13 cellular contexts compared by ENCODE assay signal in the genomic region with DNA sequence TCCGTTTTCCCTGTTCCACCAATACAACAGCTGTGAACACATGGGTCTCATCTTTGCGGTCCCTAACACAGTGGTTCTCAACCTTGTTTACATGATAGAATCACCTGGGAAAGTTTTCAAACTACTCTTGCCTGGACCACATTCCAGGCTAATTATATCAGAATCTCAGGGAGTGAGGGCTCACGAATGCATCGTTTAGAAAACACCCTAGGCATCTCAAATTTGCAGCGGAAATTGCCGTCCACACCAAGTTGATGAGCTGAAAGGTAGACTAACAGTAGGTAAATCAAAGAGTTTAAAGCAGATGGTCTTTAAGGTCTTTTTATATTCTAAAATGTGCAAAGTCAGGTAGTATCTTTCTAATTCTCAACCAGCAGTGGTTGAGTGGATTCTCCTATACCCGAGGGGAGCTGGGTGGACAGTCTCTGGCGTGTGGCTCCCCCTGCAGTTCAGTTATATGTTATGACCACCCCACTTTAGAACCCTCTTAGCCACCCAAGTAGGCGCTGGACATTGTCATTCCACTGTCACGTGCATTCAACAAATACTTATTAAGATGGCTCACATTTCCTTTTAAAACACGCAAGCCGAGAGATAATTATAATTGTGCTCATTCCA. TPM values are rescaled to one million over a fixed set of nuclear protein-coding genes. Genes with fewer than 3 reads are reported as not detected.
DNase-seq lines count a peak whose midpoint lies in the region; ATAC-seq, FAIRE-seq and TF ChIP-seq lines count a peak whose summit lies in the region.
"Not testable (repeated sequence)": the region's sequence is repeated elsewhere in the genome, so short reads cannot be mapped to it uniquely, and the experiment has no call there.
"Had no signal": no experiment of that assay in that cellular context is flagged by ENCODE, and none has a peak within 500 bp of the region (broad histone marks: within the 10 kb centered on the region; RNA-seq: fewer than 3 reads in every experiment).

No MANE protein-coding gene starts in this region.

- not testable (repeated sequence) for H2AFZ ChIP-seq in HepG2 (ENCODE audit: low read length)

- H3K9me3 ChIP-seq in HepG2 (ENCODE audit: low read length): not testable (repeated sequence)

- FAIRE-seq in HepG2 (lab: Jason Lieb, UNC): not testable (repeated sequence)

- in situ Hi-C loops in HepG2 (cut with HindIII; ENCODE audit: extremely low pct_ligation_motif_present, low pct_unique_long_range_greater_than_20kb): not testable (repeated sequence)

- peaks cover 24% of the 10 kb centered on the region for H3K27me3 Mint-ChIP-seq in activated CD8-positive, alpha-beta T cell treated with anti-CD3 and anti-CD28 coated beads, Interleukin-2, amount 10 ng/mL, durations not matched to agents 7 days and 5 days (ENCODE audit: low read depth)
- H3K27me3 Mint-ChIP-seq in endothelial cell (ENCODE audit: unreplicated experiment): not testable (repeated sequence)

- CTCF ChIA-PET in BJ (lab: Yijun Ruan, JAX): interaction anchor here (0.9 to 8.5 kb wide), 3 partner anchors 11 to 26 kb away, joined by 3 to 53 read pairs (median 6); a partner anchor contains a TSS
- CTCF ChIA-PET in activated CD8-positive, alpha-beta T cell treated with anti-CD3 and anti-CD28 coated beads, Interleukin-2, amount 10 ng/mL, durations not matched to agents 7 days and 5 days (lab: Charles Lee): interaction anchor here (1.1 to 2.9 kb wide), 6 partner anchors 12 to 120 kb away, joined by 3 to 11 read pairs (median 5); a partner anchor contains a TSS
- CTCF ChIA-PET in HepG2 (lab: Yijun Ruan, JAX; ENCODE audit: low intra/inter-chr PET ratio, low total read pairs): not testable (repeated sequence)

- not testable (repeated sequence) for H3K4me1 Mint-ChIP-seq in activated CD8-positive, alpha-beta T cell treated with anti-CD3 and anti-CD28 coated beads, Interleukin-2, amount 10 ng/mL, durations not matched to agents 7 days and 5 days (ENCODE audit: low read depth); endothelial cell (ENCODE audit: unreplicated experiment)

- 10% methylated on average over 12 of the region's 12 CpGs for WGBS in HepG2 (ENCODE audit: low lambda C conversion rate)

- TF ChIP-seq POLR2A in HepG2 (IDR thresholded peaks at IDR 0.05; ENCODE audit: insufficient read depth in 1 of 2, low read depth in 2 of 2, low read length in 2 of 2): not testable (repeated sequence)

- H4K20me1 ChIP-seq in HepG2 (ENCODE audit: insufficient read depth, low read length): not testable (repeated sequence)

- H3K27ac ChIP-seq in HepG2 (ENCODE audit: extremely low read length, insufficient read depth, low read length): not testable (repeated sequence)

- not testable (repeated sequence) for H3K36me3 Mint-ChIP-seq in activated CD8-positive, alpha-beta T cell treated with anti-CD3 and anti-CD28 coated beads, Interleukin-2, amount 10 ng/mL, durations not matched to agents 7 days and 5 days (ENCODE audit: low read depth); endothelial cell (ENCODE audit: low read depth, unreplicated experiment)

- H3K9me3 Mint-ChIP-seq in activated CD8-positive, alpha-beta T cell treated with anti-CD3 and anti-CD28 coated beads, Interleukin-2, amount 10 ng/mL, durations not matched to agents 7 days and 5 days (ENCODE audit: insufficient read depth); endothelial cell (ENCODE audit: unreplicated experiment): not testable (repeated sequence)

- H3K4me1 ChIP-seq in HepG2 (ENCODE audit: insufficient read depth, low read length): not testable (repeated sequence)

- H3K27me3 ChIP-seq in BJ (ENCODE audit: control insufficient read depth, insufficient read depth, low read length): not testable (repeated sequence)
- H3K27me3 ChIP-seq in HepG2 (ENCODE audit: control insufficient read depth in 1 of 2, insufficient read depth in 2 of 2, low read length in 2 of 2): peaks cover 4 to 26% of the 10 kb centered on the region in 2 experiments; a peak in 3 of 5 replicates

- TF ChIP-seq CTCF in BJ (IDR thresholded peaks at IDR 0.05; ENCODE audit: insufficient read depth, low read depth, low read length) (peak; percentile 24; the same call in 1 of the 2 replicates), GM12874 (IDR thresholded peaks at IDR 0.05; ENCODE audit: insufficient read depth, low read depth, low read length) (0 out of 2 replicates have a peak, but pooled peaks have one; percentile 9), endothelial cell (IDR thresholded peaks at IDR 0.05; ENCODE audit: unreplicated experiment) (peak; percentile 59), HepG2 (CRISPR knock-in tag; IDR thresholded peaks at IDR 0.05) (peak; percentile 21)

- intact Hi-C loops in HepG2 (cut with micrococcal nuclease; ENCODE audit: unreplicated experiment): not testable (repeated sequence)

- not testable (repeated sequence) for H3K9ac ChIP-seq in HepG2 (ENCODE audit: insufficient read depth, low read depth, low read length)

- H3K79me2 ChIP-seq in HepG2 (ENCODE audit: insufficient read depth, low read length): not testable (repeated sequence)

- H3K36me3 ChIP-seq in BJ (ENCODE audit: control insufficient read depth, insufficient read depth, low read length); HepG2 (replicated peaks in 1 of 2; ENCODE audit: control insufficient read depth in 1 of 2, insufficient read depth in 2 of 2, low read length in 2 of 2): not testable (repeated sequence)

- POLR2A ChIA-PET in BJ (lab: Charles Lee); activated CD8-positive, alpha-beta T cell treated with anti-CD3 and anti-CD28 coated beads, Interleukin-2, amount 10 ng/mL, durations not matched to agents 7 days and 5 days (lab: Charles Lee); HepG2 (lab: Yijun Ruan, JAX): not testable (repeated sequence)

- TF ChIP-seq RAD21 in HepG2 (CRISPR knock-in tag; IDR thresholded peaks at IDR 0.05): not testable (repeated sequence)

- not testable (repeated sequence) for H3K4me3 Mint-ChIP-seq in activated CD8-positive, alpha-beta T cell treated with anti-CD3 and anti-CD28 coated beads, Interleukin-2, amount 10 ng/mL, durations not matched to agents 7 days and 5 days; endothelial cell (ENCODE audit: unreplicated experiment)

- not testable (repeated sequence) for DNase-seq in BJ (ENCODE audit: low read depth); HepG2 (ENCODE audit: low spot score)
- peak; percentile 5 for DNase-seq in NCI-H1092 (lab: John Stamatoyannopoulos, UW)
- DNase-seq in RPMI8226: peak; percentile 40
- peak; percentile 44 for DNase-seq in activated CD8-positive, alpha-beta T cell treated with anti-CD3 and anti-CD28 coated beads, Interleukin-2, amount 10 ng/mL, durations not matched to agents 7 days and 5 days
- DNase-seq in endothelial cell (ENCODE audit: low spot score): peak; percentile 49
- DNase-seq in stimulated activated CD4-positive, alpha-beta T cell treated with anti-CD3 and anti-CD28 coated beads, Interleukin-1b, Interleukin-23, amount 100 ng/mL, for 48 hours: peak; percentile 20

- BruUV-seq in HepG2 (replicated peaks; lab: Mats Ljungman, UMichigan): not testable (repeated sequence)

- not testable (repeated sequence) for TF ChIP-seq EP300 in HepG2 (IDR thresholded peaks at IDR 0.05; ENCODE audit: low read depth in 2 of 2, low read length in 2 of 2); HepG2 (CRISPR knock-in tag; IDR thresholded peaks at IDR 0.05; ENCODE audit: borderline replicate concordance)

- peak; percentile 61 for ATAC-seq in activated CD8-positive, alpha-beta T cell treated with anti-CD3 and anti-CD28 coated beads, Interleukin-2, amount 10 ng/mL, durations not matched to agents 7 days and 5 days
- peak; percentile 67; the same call in 2 of the 3 replicates for ATAC-seq in HepG2

- H3K4me2 ChIP-seq in HepG2 (ENCODE audit: low read depth, low read length): not testable (repeated sequence)

- H3K27ac Mint-ChIP-seq in activated CD8-positive, alpha-beta T cell treated with anti-CD3 and anti-CD28 coated beads, Interleukin-2, amount 10 ng/mL, durations not matched to agents 7 days and 5 days; endothelial cell (ENCODE audit: unreplicated experiment): not testable (repeated sequence)

- H3K4me3 ChIP-seq in BJ (ENCODE audit: low read depth, low read length); HepG2 (replicated peaks in 1 of 3; ENCODE audit: insufficient read depth in 1 of 3, low read depth in 2 of 3, low read length in 3 of 3): not testable (repeated sequence)

RNA-seq across cellular contexts. Expression of a gene that starts 3.8 kb away (rescaled TPM):
- not detected in 2 replicates for polyA plus RNA-seq in BJ (2011; rRNA removed)
- polyA minus RNA-seq in BJ (2011; rRNA and poly(A)+ RNA removed): not detected in 2 replicates
- total RNA-seq in activated CD8-positive, alpha-beta T cell treated with anti-CD3 and anti-CD28 coated beads, Interleukin-2, amount 10 ng/mL, durations not matched to agents 7 days and 5 days: not detected
- total RNA-seq in endothelial cell (ENCODE audit: unreplicated experiment): not detected
- not detected in 2 replicates for total RNA-seq in HepG2 (2016; rRNA removed; fragmentation: Illumina TruSeq; extraction: Trizol)
- not detected in 2 replicates for total RNA-seq in HepG2 (2016; cell fraction: cytosol; rRNA removed; fragmentation: Illumina TruSeq; extraction: Trizol; ENCODE audit: low read depth)
- total RNA-seq in HepG2 (2016; cell fraction: insoluble cytoplasmic fraction; rRNA removed; fragmentation: Illumina TruSeq; extraction: Trizol): not detected in 2 replicates
- total RNA-seq in HepG2 (2016; cell fraction: membrane; rRNA removed; fragmentation: Illumina TruSeq; extraction: Trizol): not detected in 2 replicates
- not detected in 2 replicates for total RNA-seq in HepG2 (2016; cell fraction: nucleus; rRNA removed; fragmentation: Illumina TruSeq; extraction: Trizol)
- not detected in 2 replicates for polyA plus RNA-seq in HepG2 (2011; rRNA removed)
- polyA plus RNA-seq in HepG2 (2011; cell fraction: cytosol; rRNA removed): not detected in 2 replicates
- polyA plus RNA-seq in HepG2 (2011; cell fraction: nucleus; rRNA removed): not detected in 2 replicates
- not detected in 2 replicates for polyA plus RNA-seq in HepG2 (2012)
- polyA plus RNA-seq in HepG2 (2016; cell fraction: cytosol; fragmentation: Illumina TruSeq; extraction: Trizol; ENCODE audit: low read depth): not detected in 2 replicates
- not detected in 2 replicates for polyA plus RNA-seq in HepG2 (2016; cell fraction: insoluble cytoplasmic fraction; fragmentation: Illumina TruSeq; extraction: Trizol; ENCODE audit: low read depth)
- polyA plus RNA-seq in HepG2 (2016; cell fraction: membrane; fragmentation: Illumina TruSeq; extraction: Trizol; ENCODE audit: low read depth): not detected in 2 replicates
- not detected in 2 replicates for polyA plus RNA-seq in HepG2 (2016; cell fraction: nucleus; fragmentation: Illumina TruSeq; extraction: Trizol; ENCODE audit: insufficient read depth, low read depth)
- not detected in 2 replicates for polyA minus RNA-seq in HepG2 (2011; rRNA and poly(A)+ RNA removed; ENCODE audit: low replicate concordance)
- not detected in 2 replicates for polyA minus RNA-seq in HepG2 (2011; cell fraction: cytosol; rRNA and poly(A)+ RNA removed)
- polyA minus RNA-seq in HepG2 (2011; cell fraction: nucleus; rRNA and poly(A)+ RNA removed): not detected in 2 replicates
- total RNA-seq: adrenal gland, dorsolateral prefrontal cortex, gastrocnemius medialis, right cardiac atrium, stomach had no signal
- polyA plus RNA-seq: adrenal gland, right cardiac atrium, stomach had no signal

RNA-seq across cellular contexts. Expression of a gene that starts 10.9 kb away (rescaled TPM):
- polyA plus RNA-seq in BJ (2011; rRNA removed) (not detected in 2 replicates), HepG2 (2011; rRNA removed) (not detected in 2 replicates)
- not detected in 2 replicates for polyA minus RNA-seq in BJ (2011; rRNA and poly(A)+ RNA removed)
- total RNA-seq in activated CD8-positive, alpha-beta T cell treated with anti-CD3 and anti-CD28 coated beads, Interleukin-2, amount 10 ng/mL, durations not matched to agents 7 days and 5 days: not detected
- total RNA-seq in endothelial cell (ENCODE audit: unreplicated experiment) (not detected), HepG2 (2016; rRNA removed; fragmentation: Illumina TruSeq; extraction: Trizol) (not detected in 2 replicates)
- total RNA-seq in HepG2 (2016; cell fraction: cytosol; rRNA removed; fragmentation: Illumina TruSeq; extraction: Trizol; ENCODE audit: low read depth): not detected in 2 replicates
- not detected in 2 replicates for total RNA-seq in HepG2 (2016; cell fraction: insoluble cytoplasmic fraction; rRNA removed; fragmentation: Illumina TruSeq; extraction: Trizol)
- not detected in 2 replicates for total RNA-seq in HepG2 (2016; cell fraction: membrane; rRNA removed; fragmentation: Illumina TruSeq; extraction: Trizol)
- not detected in 2 replicates for total RNA-seq in HepG2 (2016; cell fraction: nucleus; rRNA removed; fragmentation: Illumina TruSeq; extraction: Trizol)
- not detected in 2 replicates for polyA plus RNA-seq in HepG2 (2011; cell fraction: cytosol; rRNA removed)
- polyA plus RNA-seq in HepG2 (2011; cell fraction: nucleus; rRNA removed): not detected in 2 replicates
- not detected in 2 replicates for polyA plus RNA-seq in HepG2 (2012)
- polyA plus RNA-seq in HepG2 (2016; cell fraction: cytosol; fragmentation: Illumina TruSeq; extraction: Trizol; ENCODE audit: low read depth): not detected in 2 replicates
- not detected in 2 replicates for polyA plus RNA-seq in HepG2 (2016; cell fraction: insoluble cytoplasmic fraction; fragmentation: Illumina TruSeq; extraction: Trizol; ENCODE audit: low read depth)
- polyA plus RNA-seq in HepG2 (2016; cell fraction: membrane; fragmentation: Illumina TruSeq; extraction: Trizol; ENCODE audit: low read depth): not detected in 2 replicates
- not detected in 2 replicates for polyA plus RNA-seq in HepG2 (2016; cell fraction: nucleus; fragmentation: Illumina TruSeq; extraction: Trizol; ENCODE audit: insufficient read depth, low read depth)
- not detected in 2 replicates for polyA minus RNA-seq in HepG2 (2011; rRNA and poly(A)+ RNA removed; ENCODE audit: low replicate concordance)
- not detected in 2 replicates for polyA minus RNA-seq in HepG2 (2011; cell fraction: cytosol; rRNA and poly(A)+ RNA removed)
- not detected in 2 replicates for polyA minus RNA-seq in HepG2 (2011; cell fraction: nucleus; rRNA and poly(A)+ RNA removed)
- total RNA-seq: adrenal gland, dorsolateral prefrontal cortex, gastrocnemius medialis, right cardiac atrium, stomach had no signal
- polyA plus RNA-seq: adrenal gland, right cardiac atrium, stomach had no signal

RNA-seq across cellular contexts. Expression of a gene that starts 11.4 kb away (rescaled TPM):
- polyA plus RNA-seq in BJ (2011; rRNA removed) (not detected in 2 replicates), HepG2 (2011; rRNA removed) (not detected in 2 replicates)
- not detected in 2 replicates for polyA minus RNA-seq in BJ (2011; rRNA and poly(A)+ RNA removed)
- total RNA-seq in activated CD8-positive, alpha-beta T cell treated with anti-CD3 and anti-CD28 coated beads, Interleukin-2, amount 10 ng/mL, durations not matched to agents 7 days and 5 days: not detected
- total RNA-seq in endothelial cell (ENCODE audit: unreplicated experiment) (not detected), HepG2 (2016; rRNA removed; fragmentation: Illumina TruSeq; extraction: Trizol) (not detected in 2 replicates)
- not detected in 2 replicates for total RNA-seq in HepG2 (2016; cell fraction: cytosol; rRNA removed; fragmentation: Illumina TruSeq; extraction: Trizol; ENCODE audit: low read depth)
- total RNA-seq in HepG2 (2016; cell fraction: insoluble cytoplasmic fraction; rRNA removed; fragmentation: Illumina TruSeq; extraction: Trizol): not detected in 2 replicates
- total RNA-seq in HepG2 (2016; cell fraction: membrane; rRNA removed; fragmentation: Illumina TruSeq; extraction: Trizol): not detected in 2 replicates
- not detected in 2 replicates for total RNA-seq in HepG2 (2016; cell fraction: nucleus; rRNA removed; fragmentation: Illumina TruSeq; extraction: Trizol)
- not detected in 2 replicates for polyA plus RNA-seq in HepG2 (2011; cell fraction: cytosol; rRNA removed)
- not detected in 2 replicates for polyA plus RNA-seq in HepG2 (2011; cell fraction: nucleus; rRNA removed)
- not detected in 2 replicates for polyA plus RNA-seq in HepG2 (2012)
- polyA plus RNA-seq in HepG2 (2016; cell fraction: cytosol; fragmentation: Illumina TruSeq; extraction: Trizol; ENCODE audit: low read depth): not detected in 2 replicates
- polyA plus RNA-seq in HepG2 (2016; cell fraction: insoluble cytoplasmic fraction; fragmentation: Illumina TruSeq; extraction: Trizol; ENCODE audit: low read depth): not detected in 2 replicates
- not detected in 2 replicates for polyA plus RNA-seq in HepG2 (2016; cell fraction: membrane; fragmentation: Illumina TruSeq; extraction: Trizol; ENCODE audit: low read depth)
- not detected in 2 replicates for polyA plus RNA-seq in HepG2 (2016; cell fraction: nucleus; fragmentation: Illumina TruSeq; extraction: Trizol; ENCODE audit: insufficient read depth, low read depth)
- not detected in 2 replicates for polyA minus RNA-seq in HepG2 (2011; rRNA and poly(A)+ RNA removed; ENCODE audit: low replicate concordance)
- polyA minus RNA-seq in HepG2 (2011; cell fraction: cytosol; rRNA and poly(A)+ RNA removed): not detected in 2 replicates
- not detected in 2 replicates for polyA minus RNA-seq in HepG2 (2011; cell fraction: nucleus; rRNA and poly(A)+ RNA removed)
- total RNA-seq: adrenal gland, gastrocnemius medialis, right cardiac atrium, stomach had no signal
- polyA plus RNA-seq: adrenal gland, right cardiac atrium, stomach had no signal

RNA-seq across cellular contexts. Expression of a gene that starts 24.9 kb away (rescaled TPM):
- polyA plus RNA-seq in BJ (2011; rRNA removed): 0.36 and 0.58 TPM in 2 replicates
- 0.19 TPM in 1 of 2 replicates, not detected in the other for polyA minus RNA-seq in BJ (2011; rRNA and poly(A)+ RNA removed)
- 10 to 100 TPM; 21.7 to 22.5 TPM for total RNA-seq in activated CD8-positive, alpha-beta T cell treated with anti-CD3 and anti-CD28 coated beads, Interleukin-2, amount 10 ng/mL, durations not matched to agents 7 days and 5 days
- 3.4 TPM for total RNA-seq in endothelial cell (ENCODE audit: unreplicated experiment)
- not detected in 2 replicates for total RNA-seq in HepG2 (2016; rRNA removed; fragmentation: Illumina TruSeq; extraction: Trizol)
- total RNA-seq in HepG2 (2016; cell fraction: cytosol; rRNA removed; fragmentation: Illumina TruSeq; extraction: Trizol; ENCODE audit: low read depth): not detected in 2 replicates
- 0.54 TPM in 1 of 2 replicates, not detected in the other for total RNA-seq in HepG2 (2016; cell fraction: insoluble cytoplasmic fraction; rRNA removed; fragmentation: Illumina TruSeq; extraction: Trizol)
- total RNA-seq in HepG2 (2016; cell fraction: membrane; rRNA removed; fragmentation: Illumina TruSeq; extraction: Trizol): not detected in 2 replicates
- not detected in 2 replicates for total RNA-seq in HepG2 (2016; cell fraction: nucleus; rRNA removed; fragmentation: Illumina TruSeq; extraction: Trizol)
- 0.21 TPM in 1 of 2 replicates, not detected in the other for polyA plus RNA-seq in HepG2 (2011; rRNA removed)
- polyA plus RNA-seq in HepG2 (2011; cell fraction: cytosol; rRNA removed): 0.19 and 0.55 TPM in 2 replicates
- not detected in 2 replicates for polyA plus RNA-seq in HepG2 (2011; cell fraction: nucleus; rRNA removed)
- polyA plus RNA-seq in HepG2 (2012): 0.20 TPM in 1 of 2 replicates, not detected in the other
- not detected in 2 replicates for polyA plus RNA-seq in HepG2 (2016; cell fraction: cytosol; fragmentation: Illumina TruSeq; extraction: Trizol; ENCODE audit: low read depth)
- polyA plus RNA-seq in HepG2 (2016; cell fraction: insoluble cytoplasmic fraction; fragmentation: Illumina TruSeq; extraction: Trizol; ENCODE audit: low read depth): not detected in 2 replicates
- not detected in 2 replicates for polyA plus RNA-seq in HepG2 (2016; cell fraction: membrane; fragmentation: Illumina TruSeq; extraction: Trizol; ENCODE audit: low read depth)
- polyA plus RNA-seq in HepG2 (2016; cell fraction: nucleus; fragmentation: Illumina TruSeq; extraction: Trizol; ENCODE audit: insufficient read depth, low read depth): not detected in 2 replicates
- polyA minus RNA-seq in HepG2 (2011; rRNA and poly(A)+ RNA removed; ENCODE audit: low replicate concordance): not detected in 2 replicates
- polyA minus RNA-seq in HepG2 (2011; cell fraction: cytosol; rRNA and poly(A)+ RNA removed): not detected in 2 replicates
- not detected in 2 replicates for polyA minus RNA-seq in HepG2 (2011; cell fraction: nucleus; rRNA and poly(A)+ RNA removed)

RNA-seq across cellular contexts. Expression of a gene that starts 25.5 kb away (rescaled TPM):
- polyA plus RNA-seq in BJ (2011; rRNA removed): not detected in 2 replicates
- not detected in 2 replicates for polyA minus RNA-seq in BJ (2011; rRNA and poly(A)+ RNA removed)
- total RNA-seq in activated CD8-positive, alpha-beta T cell treated with anti-CD3 and anti-CD28 coated beads, Interleukin-2, amount 10 ng/mL, durations not matched to agents 7 days and 5 days: not detected
- not detected for total RNA-seq in endothelial cell (ENCODE audit: unreplicated experiment)
- total RNA-seq in HepG2 (2016; rRNA removed; fragmentation: Illumina TruSeq; extraction: Trizol): not detected in 2 replicates
- total RNA-seq in HepG2 (2016; cell fraction: cytosol; rRNA removed; fragmentation: Illumina TruSeq; extraction: Trizol; ENCODE audit: low read depth): not detected in 2 replicates
- not detected in 2 replicates for total RNA-seq in HepG2 (2016; cell fraction: insoluble cytoplasmic fraction; rRNA removed; fragmentation: Illumina TruSeq; extraction: Trizol)
- not detected in 2 replicates for total RNA-seq in HepG2 (2016; cell fraction: membrane; rRNA removed; fragmentation: Illumina TruSeq; extraction: Trizol)
- not detected in 2 replicates for total RNA-seq in HepG2 (2016; cell fraction: nucleus; rRNA removed; fragmentation: Illumina TruSeq; extraction: Trizol)
- polyA plus RNA-seq in HepG2 (2011; rRNA removed): not detected in 2 replicates
- not detected in 2 replicates for polyA plus RNA-seq in HepG2 (2011; cell fraction: cytosol; rRNA removed)
- not detected in 2 replicates for polyA plus RNA-seq in HepG2 (2011; cell fraction: nucleus; rRNA removed)
- polyA plus RNA-seq in HepG2 (2012): not detected in 2 replicates
- not detected in 2 replicates for polyA plus RNA-seq in HepG2 (2016; cell fraction: cytosol; fragmentation: Illumina TruSeq; extraction: Trizol; ENCODE audit: low read depth)
- not detected in 2 replicates for polyA plus RNA-seq in HepG2 (2016; cell fraction: insoluble cytoplasmic fraction; fragmentation: Illumina TruSeq; extraction: Trizol; ENCODE audit: low read depth)
- not detected in 2 replicates for polyA plus RNA-seq in HepG2 (2016; cell fraction: membrane; fragmentation: Illumina TruSeq; extraction: Trizol; ENCODE audit: low read depth)
- not detected in 2 replicates for polyA plus RNA-seq in HepG2 (2016; cell fraction: nucleus; fragmentation: Illumina TruSeq; extraction: Trizol; ENCODE audit: insufficient read depth, low read depth)
- polyA minus RNA-seq in HepG2 (2011; rRNA and poly(A)+ RNA removed; ENCODE audit: low replicate concordance): not detected in 2 replicates
- not detected in 2 replicates for polyA minus RNA-seq in HepG2 (2011; cell fraction: cytosol; rRNA and poly(A)+ RNA removed)
- polyA minus RNA-seq in HepG2 (2011; cell fraction: nucleus; rRNA and poly(A)+ RNA removed): not detected in 2 replicates
- total RNA-seq: adrenal gland, dorsolateral prefrontal cortex, gastrocnemius medialis, right cardiac atrium, stomach had no signal
- polyA plus RNA-seq: adrenal gland, right cardiac atrium, stomach had no signal

Comparison
In these comparisons a context has a peak if more than half of its experiments do, and no peak if none do; other contexts are left out.
1. CTCF ChIP-seq: peak in every context shown above with its lines; median percentile 59 in endothelial cell; 24 in BJ; 21 in HepG2; 9 in GM12874.